Comparison of ENCODE assay signal across 29 cellular contexts in genomic region chr6:47016916-47017315, GRCh38. TPM values are rescaled to one million over a fixed set of nuclear protein-coding genes. Genes with fewer than 3 reads are reported as not detected.
"Had no signal": no experiment of that assay in that cellular context is flagged by ENCODE, and none has a peak within 500 bp of the region (broad histone marks: within the 10 kb centered on the region; RNA-seq: fewer than 3 reads in every experiment).

No MANE protein-coding gene starts in this region.

- H3K27me3 ChIP-seq: colonic mucosa, gastroesophageal sphincter, ovary, sigmoid colon, stomach, thyroid gland, upper lobe of right lung had no signal

- H3K9me3 ChIP-seq: colonic mucosa, gastroesophageal sphincter, ovary, sigmoid colon, stomach, thyroid gland, upper lobe of right lung had no signal

- H3K4me1 ChIP-seq: colonic mucosa, gastroesophageal sphincter, sigmoid colon, stomach, thyroid gland, upper lobe of right lung had no signal

- H3K4me3 Mint-ChIP-seq: activated B cell treated with CpG ODN at 0.5 μM for 24 hours; activated CD8-positive, alpha-beta memory T cell treated with anti-CD3 and anti-CD28 coated beads, Interleukin-2, amount 10 ng/mL, durations not matched to agents 7 days and 5 days; activated CD8-positive, alpha-beta T cell treated with anti-CD3 and anti-CD28 coated beads, Interleukin-2, amount 10 ng/mL, durations not matched to agents 7 days and 5 days; activated T-cell treated with anti-CD3 and anti-CD28 coated beads, Interleukin-2, amount 50 U/mL, for 72 hours; naive thymus-derived CD4-positive, alpha-beta T cell; stimulated activated memory B cell treated with anti-CD40 and anti-IgM and Interleukin-4, amounts not matched to agents 10 μg/mL and 1 μg/mL and 100 μg/mL, for 72 hours; T-cell had no signal

- H3K27ac ChIP-seq: colonic mucosa, gastroesophageal sphincter, ovary, sigmoid colon, stomach, thyroid gland, upper lobe of right lung had no signal

- H3K4me3 ChIP-seq: colonic mucosa, gastroesophageal sphincter, ovary, sigmoid colon, stomach, thyroid gland, upper lobe of right lung had no signal

- H3K27ac Mint-ChIP-seq: activated B cell treated with CpG ODN at 0.5 μM for 24 hours; activated CD8-positive, alpha-beta memory T cell treated with anti-CD3 and anti-CD28 coated beads, Interleukin-2, amount 10 ng/mL, durations not matched to agents 7 days and 5 days; activated CD8-positive, alpha-beta T cell treated with anti-CD3 and anti-CD28 coated beads, Interleukin-2, amount 10 ng/mL, durations not matched to agents 7 days and 5 days; activated naive CD4-positive, alpha-beta T cell treated with anti-CD3 and anti-CD28 coated beads, Interleukin-2, amount 50 U/mL, for 72 hours; activated T-cell treated with anti-CD3 and anti-CD28 coated beads, Interleukin-2, amount 50 U/mL, for 72 hours; naive thymus-derived CD4-positive, alpha-beta T cell; stimulated activated memory B cell treated with anti-CD40 and anti-IgM and Interleukin-4, amounts not matched to agents 10 μg/mL and 1 μg/mL and 100 μg/mL, for 72 hours; T-cell had no signal

- H3K36me3 ChIP-seq: colonic mucosa, gastroesophageal sphincter, ovary, sigmoid colon, stomach, thyroid gland, upper lobe of right lung had no signal

- H3K27me3 Mint-ChIP-seq: activated B cell treated with CpG ODN at 0.5 μM for 24 hours, progenitor cell of endocrine pancreas had no signal

- H3K4me1 Mint-ChIP-seq: activated B cell treated with CpG ODN at 0.5 μM for 24 hours; activated CD8-positive, alpha-beta memory T cell treated with anti-CD3 and anti-CD28 coated beads, Interleukin-2, amount 10 ng/mL, durations not matched to agents 7 days and 5 days; naive thymus-derived CD4-positive, alpha-beta T cell; stimulated activated memory B cell treated with anti-CD40 and anti-IgM and Interleukin-4, amounts not matched to agents 10 μg/mL and 1 μg/mL and 100 μg/mL, for 72 hours; T-cell had no signal

- H3K36me3 Mint-ChIP-seq: activated CD8-positive, alpha-beta memory T cell treated with anti-CD3 and anti-CD28 coated beads, Interleukin-2, amount 10 ng/mL, durations not matched to agents 7 days and 5 days; activated naive CD4-positive, alpha-beta T cell treated with anti-CD3 and anti-CD28 coated beads, Interleukin-2, amount 50 U/mL, for 72 hours; naive thymus-derived CD4-positive, alpha-beta T cell; stimulated activated memory B cell treated with anti-CD40 and anti-IgM and Interleukin-4, amounts not matched to agents 10 μg/mL and 1 μg/mL and 100 μg/mL, for 72 hours; T-cell had no signal

- DNase-seq: activated B cell treated with CpG ODN at 0.5 μM for 24 hours; activated CD4-positive, alpha-beta T cell treated with anti-CD3 and anti-CD28 coated beads, Interleukin-2, amount 50 U/mL, for 1 hour; activated CD8-positive, alpha-beta memory T cell treated with anti-CD3 and anti-CD28 coated beads, Interleukin-2, amount 10 ng/mL, durations not matched to agents 7 days and 5 days; activated CD8-positive, alpha-beta T cell treated with anti-CD3 and anti-CD28 coated beads, Interleukin-2, amount 10 ng/mL, durations not matched to agents 7 days and 5 days; activated naive CD4-positive, alpha-beta T cell; activated T-cell treated with anti-CD3 and anti-CD28 coated beads for 4 hours; activated T-cell treated with anti-CD3 and anti-CD28 coated beads, Interleukin-2, amount 50 U/mL, for 72 hours; anterior cingulate cortex; colonic mucosa; effector CD8-positive, alpha-beta T cell; head of caudate nucleus; midbrain; naive thymus-derived CD4-positive, alpha-beta T cell; ovary; sigmoid colon; small intestine; stimulated activated CD4-positive, alpha-beta T cell treated with anti-CD3 and anti-CD28 coated beads, Interleukin-1b, Interleukin-23, amount 100 ng/mL, for 48 hours; stimulated activated CD4-positive, alpha-beta T cell treated with anti-CD3 and anti-CD28 coated beads, Interleukin-4, amount 100 ng/mL, for 4 hours; stimulated activated CD8-positive, alpha-beta memory T cell treated with anti-CD3 and anti-CD28 coated beads, Interleukin-4, amount 100 ng/mL, for 48 hours; stomach; T-cell; thyroid gland; upper lobe of right lung had no signal

- H3K9me3 Mint-ChIP-seq: T-cell had no signal

RNA-seq across cellular contexts. Expression of gene ADGRF1, which starts 25.2 kb away (rescaled TPM):
- total RNA-seq: activated B cell treated with CpG ODN at 0.5 μM for 24 hours; activated CD8-positive, alpha-beta memory T cell treated with anti-CD3 and anti-CD28 coated beads, Interleukin-2, amount 10 ng/mL, durations not matched to agents 7 days and 5 days; activated CD8-positive, alpha-beta T cell treated with anti-CD3 and anti-CD28 coated beads, Interleukin-2, amount 10 ng/mL, durations not matched to agents 7 days and 5 days; activated naive CD4-positive, alpha-beta T cell treated with anti-CD3 and anti-CD28 coated beads, Interleukin-2, amount 50 U/mL, for 72 hours; activated T-cell treated with anti-CD3 and anti-CD28 coated beads, Interleukin-2, amount 50 U/mL, for 72 hours; dermis microvascular lymphatic vessel endothelial cell; naive thymus-derived CD4-positive, alpha-beta T cell; sigmoid colon; T-helper 2 cell treated with Interferon-gamma antibody and Interleukin-4, amounts not matched to agents 100 ng/mL and 5 ng/mL, for 36 hours had no signal
- polyA plus RNA-seq: naive thymus-derived CD4-positive, alpha-beta T cell; ovary had no signal
